ENCODE assay signal across 16 cellular contexts in the genomic region with DNA sequence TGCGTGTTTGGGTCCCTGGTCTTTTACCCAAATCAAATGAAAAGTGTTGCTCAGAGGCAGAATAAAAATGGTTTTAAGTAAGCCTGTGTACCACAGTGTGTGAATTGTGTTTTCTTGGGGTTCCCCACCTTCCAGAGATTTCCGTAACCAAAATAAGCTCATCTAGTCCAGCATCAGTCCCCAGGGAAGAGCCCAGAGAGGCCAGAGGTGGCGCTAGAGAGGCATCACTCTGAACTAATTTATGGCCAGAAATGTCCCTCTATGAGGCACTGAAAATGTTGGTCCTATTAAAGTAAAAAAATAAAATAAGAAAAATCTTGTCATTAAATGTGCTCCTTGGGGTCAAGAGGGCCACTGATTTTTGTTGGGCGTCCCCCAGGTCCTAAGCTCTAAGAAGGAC. TPM values are rescaled to one million over a fixed set of nuclear protein-coding genes. Genes with fewer than 3 reads are reported as not detected.
DNase-seq lines count a peak whose midpoint lies in the region; TF ChIP-seq lines count a peak whose summit lies in the region.
"Had no signal": no experiment of that assay in that cellular context is flagged by ENCODE, and none has a peak within 500 bp of the region (broad histone marks: within the 10 kb centered on the region; RNA-seq: fewer than 3 reads in every experiment).

No MANE protein-coding gene starts in this region.

- no peaks in the 10 kb centered on the region for H3K79me2 ChIP-seq in PC-9 (ENCODE audit: low read depth)

- H3K4me2 ChIP-seq in PC-9 = no peak overlapping the region
- H3K4me2 ChIP-seq: BLaER1 had no signal

- CTCF ChIA-PET in PC-9 (lab: Charles Lee) = interaction anchor here (0.6 kb wide), 1 partner anchor 280 kb away, joined by 3 read pairs; no protein-coding TSS in a partner anchor

- H2AFZ ChIP-seq in PC-9 = no peak overlapping the region

- H3K4me1 ChIP-seq in PC-9 (replicated peaks; ENCODE audit: insufficient read depth) = no peaks in the 10 kb centered on the region
- H3K4me1 ChIP-seq: BLaER1, left lung had no signal

- no peaks in the 10 kb centered on the region for H3K9me3 ChIP-seq in PC-9 (ENCODE audit: insufficient read depth, low read depth)
- H3K9me3 ChIP-seq: BLaER1, left lung, neutrophil had no signal

- no peaks in the 10 kb centered on the region for H3K36me3 ChIP-seq in PC-9 (ENCODE audit: low read depth)
- H3K36me3 ChIP-seq: BLaER1, left lung, neutrophil had no signal

- intact Hi-C loops in PC-9 (cut with micrococcal nuclease; ENCODE audit: unreplicated experiment) = loop anchor here (10.0 kb wide), 1 partner anchor 78 kb away; no protein-coding TSS in a partner anchor

- H3K4me3 ChIP-seq in GM12865 (ENCODE audit: low read depth, low read length) (no peak overlapping the region), PC-9 (no peak overlapping the region)
- H3K4me3 ChIP-seq: BLaER1, dorsolateral prefrontal cortex, left lung had no signal

- TF ChIP-seq CTCF in GM12865 (IDR thresholded peaks at IDR 0.05; ENCODE audit: insufficient read depth, low read depth, low read length, missing control alignments) (peak; percentile 43), PC-9 (conservative IDR thresholded peaks at IDR 0.05) (peak; percentile 52)

- no peaks in the 10 kb centered on the region for H4K20me1 ChIP-seq in PC-9 (ENCODE audit: insufficient read depth)
- H4K20me1 ChIP-seq: BLaER1 had no signal

- H3K27me3 ChIP-seq in PC-9 (ENCODE audit: insufficient read depth, low read depth) = peaks cover 34% of the 10 kb centered on the region
- H3K27me3 ChIP-seq: BLaER1, dorsolateral prefrontal cortex, left lung had no signal

- in situ Hi-C loops in ACHN (cut with HindIII; ENCODE audit: low pct_ligation_motif_present, low pct_unique_long_range_greater_than_20kb, low sequenced_read_pairs) = no loop called here

- no peaks in the 10 kb centered on the region for H3K9me2 ChIP-seq in PC-9 (ENCODE audit: insufficient read depth)

- no peak overlapping the region for H3K27ac ChIP-seq in PC-9
- H3K27ac ChIP-seq: BLaER1, dorsolateral prefrontal cortex, left lung, neutrophil had no signal

- DNase-seq in ACHN = peak; percentile 28
- DNase-seq in GM12865 (ENCODE audit: low read depth) = no peak
- DNase-seq in PC-9 = no peak
- DNase-seq in iPS DF 4.7 (ENCODE audit: extremely low read depth, low spot score) = peak; percentile 11
- DNase-seq in Kasumi-1 (lab: John Stamatoyannopoulos, UW) = no peak
- DNase-seq in kidney tubule cell (ENCODE audit: low spot score) = no peak
- no peak for DNase-seq in NCI-H1930 (lab: John Stamatoyannopoulos, UW)
- no peak for DNase-seq in activated CD8-positive, alpha-beta memory T cell treated with anti-CD3 and anti-CD28 coated beads, Interleukin-2, amount 50 U/mL, for 48 hours
- DNase-seq: activated naive CD8-positive, alpha-beta T cell treated with anti-CD3 and anti-CD28 coated beads for 36 hours; dorsolateral prefrontal cortex; GDM1; left lung; NCI-H2081 treated with DMSO at 0.1 percent for 48 hours had no signal

- no TSS peak for BruUV-seq in PC-9 (replicated peaks; lab: Mats Ljungman, UMichigan)

- no peaks in the 10 kb centered on the region for H3F3A ChIP-seq in PC-9 (ENCODE audit: insufficient read depth, low read depth)

- POLR2A ChIA-PET in PC-9 (lab: Charles Lee; ENCODE audit: unreplicated experiment) = no interaction called here

RNA-seq across cellular contexts. Expression of a gene that starts 24.9 kb away (rescaled TPM):
- total RNA-seq in PC-9 (2021) = 24.8 and 30.0 TPM in 2 replicates

RNA-seq across cellular contexts. Expression of a gene that starts 49.4 kb away (rescaled TPM):
- not detected in 2 replicates for total RNA-seq in PC-9 (2021)
- total RNA-seq: activated naive CD8-positive, alpha-beta T cell treated with anti-CD3 and anti-CD28 coated beads for 36 hours; T-helper 2 cell treated with Interferon-gamma antibody and Interleukin-4, amounts not matched to agents 100 ng/mL and 5 ng/mL, for 36 hours had no signal

Comparison
In these comparisons a context has a peak if more than half of its experiments do, and no peak if none do; other contexts are left out.
1. DNase-seq: peak in ACHN (single experiment) and iPS DF 4.7 (single experiment); none in GM12865 (single experiment), PC-9 (0 of 2), Kasumi-1 (0 of 2), kidney tubule cell (single experiment), NCI-H1930 (0 of 2) and activated CD8-positive, alpha-beta memory T cell treated with anti-CD3 and anti-CD28 coated beads, Interleukin-2, amount 50 U/mL, for 48 hours (single experiment).